Comparison of ENCODE assay signal across 19 cellular contexts in the genomic region with DNA sequence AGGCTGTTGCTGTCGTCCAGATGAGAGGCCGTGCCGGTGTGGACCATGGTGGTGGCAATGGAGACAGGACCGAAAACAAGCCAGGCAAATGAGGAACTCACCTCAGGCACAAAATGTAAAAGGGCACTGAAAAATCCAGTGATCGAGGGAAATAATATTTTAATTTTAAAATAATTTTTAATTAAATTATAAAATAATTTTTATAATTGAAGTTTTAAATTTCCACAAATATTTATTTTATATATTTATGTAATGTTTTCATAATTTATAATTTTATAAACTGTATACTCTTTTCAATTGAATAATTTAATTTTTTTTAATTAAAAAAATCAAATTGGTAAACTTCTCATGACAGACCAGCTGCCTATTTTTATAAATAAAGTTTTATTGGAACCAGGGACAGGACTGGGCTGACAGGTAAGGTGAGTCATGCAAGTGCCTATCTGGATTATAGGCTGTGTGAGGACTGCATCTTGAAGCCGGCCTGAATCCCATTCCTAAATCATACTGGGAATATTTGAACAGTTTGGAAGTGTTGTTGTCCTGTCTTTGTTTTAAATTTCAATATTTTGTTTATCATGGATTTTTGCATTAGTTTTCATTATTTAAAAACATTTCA. TPM values are rescaled to one million over a fixed set of nuclear protein-coding genes. Genes with fewer than 3 reads are reported as not detected.
DNase-seq lines count a peak whose midpoint lies in the region; ATAC-seq, FAIRE-seq and TF ChIP-seq lines count a peak whose summit lies in the region.
"Had no signal": no experiment of that assay in that cellular context is flagged by ENCODE, and none has a peak within 500 bp of the region (broad histone marks: within the 10 kb centered on the region; RNA-seq: fewer than 3 reads in every experiment).

No MANE protein-coding gene starts in this region.

- H3K27me3 ChIP-seq in Panc1 (ENCODE audit: control insufficient read depth, insufficient read depth, low read length) (no peaks in the 10 kb centered on the region), endodermal cell (ENCODE audit: control insufficient read depth, insufficient read depth, low read length, poor library complexity, severe bottlenecking) (no peaks in the 10 kb centered on the region), neural progenitor cell (no peaks in the 10 kb centered on the region)

- POLR2A ChIA-PET in Panc1 (lab: Charles Lee) = no interaction called here

- H3K36me3 ChIP-seq in Panc1 (ENCODE audit: control insufficient read depth, insufficient read depth, low read length) (no peaks in the 10 kb centered on the region), endodermal cell (ENCODE audit: control insufficient read depth, insufficient read depth, low read length) (no peaks in the 10 kb centered on the region), neural progenitor cell (no peaks in the 10 kb centered on the region)

- 93 to 95% methylated on average over 3 to 5 of the region's 6 CpGs for WGBS in endodermal cell (ENCODE audit: insufficient coverage in 1 of 2, insufficient read length in 1 of 2), 2 experiments

- no peaks in the 10 kb centered on the region for H3K79me2 ChIP-seq in neural progenitor cell (ENCODE audit: low read depth)

- ATAC-seq in Panc1 = no peak
- no peak for ATAC-seq in GM19395 (IDR thresholded peaks at IDR 0.05; ENCODE audit: unreplicated experiment)
- ATAC-seq in effector memory CD8-positive, alpha-beta T cell (replicated peaks) = no peak
- ATAC-seq in HG03460 (IDR thresholded peaks at IDR 0.05; ENCODE audit: unreplicated experiment) = no peak
- ATAC-seq: T-cell had no signal

- no peaks in the 10 kb centered on the region for H3K27me3 Mint-ChIP-seq in endodermal cell (ENCODE audit: insufficient read depth)
- H3K27me3 Mint-ChIP-seq in neural progenitor cell (ENCODE audit: insufficient read depth, low read depth) = peaks cover 3% of the 10 kb centered on the region
- no peaks in the 10 kb centered on the region for H3K27me3 Mint-ChIP-seq in effector memory CD8-positive, alpha-beta T cell
- H3K27me3 Mint-ChIP-seq: T-cell had no signal

- peak; percentile 21 for FAIRE-seq in GM19239 (lab: Jason Lieb, UNC)
- FAIRE-seq: D721Med had no signal

- H3K4me1 Mint-ChIP-seq in endodermal cell (peaks cover 9% of the 10 kb centered on the region), neural progenitor cell (peaks cover 3% of the 10 kb centered on the region)
- no peaks in the 10 kb centered on the region for H3K4me1 Mint-ChIP-seq in effector memory CD8-positive, alpha-beta T cell (ENCODE audit: low read depth in 2 of 2)
- H3K4me1 Mint-ChIP-seq: T-cell had no signal

- H3K9ac ChIP-seq in endodermal cell (ENCODE audit: extremely low read depth, low read length, poor library complexity, severe bottlenecking) (no peak overlapping the region), neural progenitor cell (no peak overlapping the region)

- TF ChIP-seq CTCF in Panc1 (IDR thresholded peaks at IDR 0.05) (no peak), endodermal cell (conservative IDR thresholded peaks at IDR 0.05) (no peak), neural progenitor cell (IDR thresholded peaks at IDR 0.05) (no peak)

- CTCF ChIA-PET in Panc1 (lab: Charles Lee) = interaction anchor here (0.6 to 0.7 kb wide), 2 partner anchors 39 to 75 kb away, joined by 3 to 4 read pairs; no protein-coding TSS in a partner anchor

- H3K27ac ChIP-seq in Panc1 (ENCODE audit: low read length) = peak overlapping the region; percentile 64
- H3K27ac ChIP-seq in endodermal cell (ENCODE audit: low read depth, low read length) = no peak overlapping the region
- H3K27ac ChIP-seq in neural progenitor cell = no peak overlapping the region
- H3K27ac ChIP-seq: HL-60, RWPE1 had no signal

- intact Hi-C loops in Panc1 (cut with micrococcal nuclease; ENCODE audit: unreplicated experiment) = loop anchor here (5.0 kb wide), 1 partner anchor 33 kb away; no protein-coding TSS in a partner anchor

- H3K4me2 ChIP-seq in neural progenitor cell = no peak overlapping the region

- no peak overlapping the region for H3K4me3 Mint-ChIP-seq in endodermal cell
- no peak overlapping the region for H3K4me3 Mint-ChIP-seq in neural progenitor cell
- H3K4me3 Mint-ChIP-seq in effector memory CD8-positive, alpha-beta T cell = no peak overlapping the region
- H3K4me3 Mint-ChIP-seq: T-cell had no signal

- peaks cover 15% of the 10 kb centered on the region for H3K4me1 ChIP-seq in Panc1 (ENCODE audit: control insufficient read depth, insufficient read depth, low read length)
- H3K4me1 ChIP-seq in endodermal cell (ENCODE audit: control insufficient read depth, insufficient read depth, low read length) = no peaks in the 10 kb centered on the region
- no peaks in the 10 kb centered on the region for H3K4me1 ChIP-seq in neural progenitor cell

- H3K27ac Mint-ChIP-seq in endodermal cell = peak overlapping the region; percentile 22
- H3K27ac Mint-ChIP-seq in neural progenitor cell = no peak overlapping the region
- no peak overlapping the region for H3K27ac Mint-ChIP-seq in effector memory CD8-positive, alpha-beta T cell
- H3K27ac Mint-ChIP-seq: T-cell had no signal

- peak overlapping the region; percentile 91 for H2AFZ ChIP-seq in neural progenitor cell (replicated peaks)

- DNase-seq in GM19239 (ENCODE audit: insufficient read length, low spot score) (no peak), Panc1 (ENCODE audit: low read depth, low spot score) (no peak), endodermal cell (no peak), neural progenitor cell (ENCODE audit: low spot score) (no peak), NOMO-1 (lab: John Stamatoyannopoulos, UW; ENCODE audit: unreplicated experiment in 2 of 2) (no peak)
- DNase-seq in effector memory CD8-positive, alpha-beta T cell = no peak
- DNase-seq: C1 segment of cervical spinal cord, DMS79, NCI-H1694 treated with DMSO at 0.1 percent for 48 hours, NCI-H510A, NCI-H748 treated with DMSO at 0.1 percent for 48 hours, SIG-M5, T-cell had no signal

- no peaks in the 10 kb centered on the region for H3F3A ChIP-seq in neural progenitor cell (ENCODE audit: low read depth)

- peaks cover 34% of the 10 kb centered on the region for H3K36me3 Mint-ChIP-seq in endodermal cell (ENCODE audit: low read depth)
- H3K36me3 Mint-ChIP-seq in neural progenitor cell = no peaks in the 10 kb centered on the region
- H3K36me3 Mint-ChIP-seq in effector memory CD8-positive, alpha-beta T cell (ENCODE audit: insufficient read depth) = no peaks in the 10 kb centered on the region
- H3K36me3 Mint-ChIP-seq: T-cell had no signal

- in situ Hi-C loops in Panc1 (cut with HindIII; ENCODE audit: low pct_unique_long_range_greater_than_20kb, low sequenced_read_pairs) = no loop called here

- H4K20me1 ChIP-seq in neural progenitor cell (ENCODE audit: low read depth) = no peaks in the 10 kb centered on the region

- H3K9me3 Mint-ChIP-seq in endodermal cell (peaks cover 1% of the 10 kb centered on the region), neural progenitor cell (no peaks in the 10 kb centered on the region)
- no peaks in the 10 kb centered on the region for H3K9me3 Mint-ChIP-seq in effector memory CD8-positive, alpha-beta T cell
- H3K9me3 Mint-ChIP-seq: T-cell had no signal

- H3K4me3 ChIP-seq in Panc1 (ENCODE audit: low read depth in 2 of 2, low read length in 2 of 2) (no peak overlapping the region), endodermal cell (ENCODE audit: low read length) (no peak overlapping the region), neural progenitor cell (no peak overlapping the region)

- H3K9me3 ChIP-seq in Panc1 (ENCODE audit: control insufficient read depth, insufficient read depth, low read depth, low read length) (no peaks in the 10 kb centered on the region), endodermal cell (ENCODE audit: control insufficient read depth, low read length) (peaks cover 6% of the 10 kb centered on the region), neural progenitor cell (ENCODE audit: low read depth) (no peaks in the 10 kb centered on the region)

- BruUV-seq in Panc1 (replicated peaks; lab: Mats Ljungman, UMichigan) = no TSS peak

RNA-seq across cellular contexts. Expression of gene ACSM6, which starts 15.6 kb away (rescaled TPM):
- total RNA-seq in Panc1 (2021; ENCODE audit: unreplicated experiment) (not detected), endodermal cell (not detected), neural progenitor cell (ENCODE audit: low replicate concordance) (not detected in 2 replicates)
- not detected for polyA plus RNA-seq in Panc1 (2012; ENCODE audit: insufficient read length)
- polyA plus RNA-seq in endodermal cell (2013, experiment 1 of 2) = not detected
- polyA plus RNA-seq in endodermal cell (2013, experiment 2 of 2) = not detected
- total RNA-seq: HT1080, T-cell had no signal
